ENCODE assay signal across 2 cellular contexts in genomic region chr2:47639469-47639868, GRCh38.
TF ChIP-seq lines count a peak whose summit lies in the region.

No MANE protein-coding gene starts in this region.

TF ChIP-seq in HepG2, 621 proteins besides CTCF, POLR2A, EP300 and RAD21:
- TF ChIP-seq HNRNPLL (IDR thresholded peaks at IDR 0.05; ENCODE audit: low read depth, low read length, poor library complexity, severe bottlenecking) (no peak), ZNF10 (CRISPR knock-in tag; IDR thresholded peaks at IDR 0.05; ENCODE audit: borderline replicate concordance, low read depth) (no peak), ZNF280D (CRISPR knock-in tag; IDR thresholded peaks at IDR 0.05) (no peak), HNF4G (IDR thresholded peaks at IDR 0.05; ENCODE audit: borderline replicate concordance, low read depth, low read length) (no peak), HNF4G (CRISPR knock-in tag; IDR thresholded peaks at IDR 0.05; ENCODE audit: borderline replicate concordance, low read depth) (no peak), ZKSCAN8 (CRISPR knock-in tag; IDR thresholded peaks at IDR 0.05; ENCODE audit: borderline replicate concordance) (no peak), JUND (CRISPR knock-in tag; IDR thresholded peaks at IDR 0.05) (no peak), NCOA1 (CRISPR knock-in tag; IDR thresholded peaks at IDR 0.05) (no peak), FOXM1 (CRISPR knock-in tag; IDR thresholded peaks at IDR 0.05) (no peak), ZNF784 (CRISPR knock-in tag; IDR thresholded peaks at IDR 0.05; ENCODE audit: borderline replicate concordance) (no peak), MAFK (conservative IDR thresholded peaks at IDR 0.05 in 1 of 2, IDR thresholded peaks at IDR 0.05 in 1 of 2; ENCODE audit: low read length in 2 of 2) (0 out of 4 replicates have a peak, but pooled peaks have one; percentile 3 to 11), KLF6 (CRISPR knock-in tag; IDR thresholded peaks at IDR 0.05) (no peak), ESRRA (CRISPR knock-in tag; IDR thresholded peaks at IDR 0.05; ENCODE audit: low read depth) (no peak), SMARCC2 (IDR thresholded peaks at IDR 0.05) (no peak), NR2F6 (IDR thresholded peaks at IDR 0.05) (no peak), NR2F6 (CRISPR knock-in tag; IDR thresholded peaks at IDR 0.05) (no peak), ZNF75D (CRISPR knock-in tag; IDR thresholded peaks at IDR 0.05; ENCODE audit: borderline replicate concordance) (no peak), ZC3H4 (CRISPR knock-in tag; IDR thresholded peaks at IDR 0.05; ENCODE audit: borderline replicate concordance) (no peak), ZNF335 (CRISPR knock-in tag; IDR thresholded peaks at IDR 0.05) (no peak), NFE2L2 (IDR thresholded peaks at IDR 0.05; ENCODE audit: low read length) (peak; percentile 81)
TF ChIP-seq in HepG2: peak in this region for 2.

TF ChIP-seq in H1, 55 proteins besides CTCF, POLR2A, EP300 and RAD21:
- no peak for TF ChIP-seq EGR1 (IDR thresholded peaks at IDR 0.05; ENCODE audit: borderline replicate concordance, low read depth, low read length)
- peak; percentile 38; the same call in 1 of the 2 replicates for TF ChIP-seq MAFK (IDR thresholded peaks at IDR 0.05; ENCODE audit: low read depth, low read length)
